ENCODE assay signal across 8 cellular contexts in genomic region chr1:168469690-168470089, GRCh38.
DNase-seq lines count a peak whose midpoint lies in the region; ATAC-seq and TF ChIP-seq lines count a peak whose summit lies in the region.

No MANE protein-coding gene starts in this region.

- H3K9me3 Mint-ChIP-seq in activated CD4-positive, alpha-beta memory T cell treated with anti-CD3 and anti-CD28 coated beads, Interleukin-2, amount 10 ng/mL, durations not matched to agents 7 days and 5 days = peaks cover 16% of the 10 kb centered on the region

- H3K27me3 ChIP-seq in foreskin keratinocyte = no peaks in the 10 kb centered on the region

- no peak overlapping the region for H3K4me3 Mint-ChIP-seq in activated CD4-positive, alpha-beta memory T cell treated with anti-CD3 and anti-CD28 coated beads, Interleukin-2, amount 10 ng/mL, durations not matched to agents 7 days and 5 days

- CTCF ChIA-PET in activated CD4-positive, alpha-beta memory T cell treated with anti-CD3 and anti-CD28 coated beads, Interleukin-2, amount 10 ng/mL, durations not matched to agents 7 days and 5 days (lab: Charles Lee) = interaction anchor here (1.1 to 3.9 kb wide), 5 partner anchors 26 to 1243 kb away, joined by 3 to 36 read pairs (median 4); no protein-coding TSS in a partner anchor

- peaks cover 38% of the 10 kb centered on the region for H3K4me1 ChIP-seq in foreskin keratinocyte

- peak overlapping the region; percentile 58 for H3K27ac Mint-ChIP-seq in activated CD4-positive, alpha-beta memory T cell treated with anti-CD3 and anti-CD28 coated beads, Interleukin-2, amount 10 ng/mL, durations not matched to agents 7 days and 5 days

- DNase-seq in stimulated activated CD4-positive, alpha-beta T cell treated with anti-CD3 and anti-CD28 coated beads, Interleukin-12 subunit alpha, Interleukin-12 subunit beta, amount 100 ng/mL, for 48 hours (ENCODE audit: low read depth in 2 of 3, low spot score in 1 of 3) = peak in 2 of 3 donors; percentile 24
- no peak for DNase-seq in stimulated activated CD4-positive, alpha-beta T cell treated with anti-CD3 and anti-CD28 coated beads, Interleukin-12 subunit alpha, Interleukin-12 subunit beta, amount 100 ng/mL, for 4 hours
- DNase-seq in activated CD4-positive, alpha-beta memory T cell treated with anti-CD3 and anti-CD28 coated beads, Interleukin-2, amount 10 ng/mL, durations not matched to agents 7 days and 5 days = peak; percentile 72
- DNase-seq in foreskin keratinocyte (peak in 1 of 2 donors; percentile 36), dermis blood vessel endothelial cell (no peak), SW480 (ENCODE audit: low spot score) (no peak)
- DNase-seq in stimulated activated CD4-positive, alpha-beta T cell treated with anti-CD3 and anti-CD28 coated beads, Interleukin-15, amount 100 ng/mL, for 48 hours (ENCODE audit: low read depth in 2 of 2) = peak; percentile 13 to 20

- POLR2A ChIA-PET in activated CD4-positive, alpha-beta memory T cell treated with anti-CD3 and anti-CD28 coated beads, Interleukin-2, amount 10 ng/mL, durations not matched to agents 7 days and 5 days (lab: Charles Lee) = interaction anchor here (0.7 to 2.7 kb wide), 9 partner anchors 13 to 128 kb away, joined by 3 to 12 read pairs (median 4); no protein-coding TSS in a partner anchor

- H3K27me3 Mint-ChIP-seq in activated CD4-positive, alpha-beta memory T cell treated with anti-CD3 and anti-CD28 coated beads, Interleukin-2, amount 10 ng/mL, durations not matched to agents 7 days and 5 days = no peaks in the 10 kb centered on the region

- no peak overlapping the region for H3K27ac ChIP-seq in foreskin keratinocyte

- no peak for TF ChIP-seq CTCF in foreskin keratinocyte (conservative IDR thresholded peaks at IDR 0.05)

- peak; percentile 55 for ATAC-seq in foreskin keratinocyte
- no peak for ATAC-seq in HG02642 (IDR thresholded peaks at IDR 0.05; ENCODE audit: poor library complexity, unreplicated experiment)

- peaks cover 62% of the 10 kb centered on the region for H3K4me1 Mint-ChIP-seq in activated CD4-positive, alpha-beta memory T cell treated with anti-CD3 and anti-CD28 coated beads, Interleukin-2, amount 10 ng/mL, durations not matched to agents 7 days and 5 days

- H3K36me3 Mint-ChIP-seq in activated CD4-positive, alpha-beta memory T cell treated with anti-CD3 and anti-CD28 coated beads, Interleukin-2, amount 10 ng/mL, durations not matched to agents 7 days and 5 days (ENCODE audit: low read depth) = peaks cover 19% of the 10 kb centered on the region

Comparison
In these comparisons a context has a peak if more than half of its experiments do, and no peak if none do; other contexts are left out.
1. DNase-seq: peak in stimulated activated CD4-positive, alpha-beta T cell treated with anti-CD3 and anti-CD28 coated beads, Interleukin-12 subunit alpha, Interleukin-12 subunit beta, amount 100 ng/mL, for 48 hours (2 of 3), activated CD4-positive, alpha-beta memory T cell treated with anti-CD3 and anti-CD28 coated beads, Interleukin-2, amount 10 ng/mL, durations not matched to agents 7 days and 5 days (single experiment) and stimulated activated CD4-positive, alpha-beta T cell treated with anti-CD3 and anti-CD28 coated beads, Interleukin-15, amount 100 ng/mL, for 48 hours (2 of 2); none in stimulated activated CD4-positive, alpha-beta T cell treated with anti-CD3 and anti-CD28 coated beads, Interleukin-12 subunit alpha, Interleukin-12 subunit beta, amount 100 ng/mL, for 4 hours (single experiment), dermis blood vessel endothelial cell (single experiment) and SW480 (single experiment).